In the genomic region with DNA sequence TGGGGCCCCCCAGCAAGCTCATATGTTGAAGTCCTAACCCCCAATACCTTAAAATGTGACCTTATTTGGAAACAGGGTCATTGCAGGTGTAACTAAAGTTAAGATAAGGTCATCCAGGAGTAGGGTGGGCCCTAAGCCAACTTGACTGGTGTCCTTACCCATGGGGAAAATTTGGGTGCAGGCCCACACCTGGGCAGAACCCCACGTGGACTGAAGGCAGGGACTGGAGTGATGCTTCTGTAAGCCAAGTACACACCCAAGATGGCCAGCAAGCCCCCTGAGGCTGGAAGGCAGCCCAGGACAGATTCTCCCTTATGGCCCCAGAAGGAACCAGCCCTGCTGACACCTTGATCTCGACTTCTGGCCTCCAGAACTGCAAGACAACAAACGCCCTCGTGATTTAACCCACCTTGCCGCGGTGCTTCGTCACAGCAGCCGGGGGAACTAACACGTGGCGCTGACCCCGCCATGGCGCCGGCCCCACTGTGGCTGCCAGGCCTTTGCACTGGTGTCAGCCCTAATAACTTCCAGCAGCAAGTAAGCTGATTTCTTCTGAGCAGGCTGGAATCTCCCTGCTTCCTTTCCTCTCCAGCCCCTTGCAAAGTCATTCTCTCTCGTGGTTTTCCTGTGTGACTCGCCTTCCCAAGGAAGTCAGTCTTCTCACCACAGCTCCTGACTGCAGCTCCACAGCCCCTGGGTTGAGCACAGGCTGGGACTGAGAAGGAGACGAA, we compare ENCODE assay signal across 8 cellular contexts. TPM values are rescaled to one million over a fixed set of nuclear protein-coding genes. Genes with fewer than 3 reads are reported as not detected.
DNase-seq lines count a peak whose midpoint lies in the region; ATAC-seq and TF ChIP-seq lines count a peak whose summit lies in the region.
"Had no signal": no experiment of that assay in that cellular context is flagged by ENCODE, and none has a peak within 500 bp of the region (broad histone marks: within the 10 kb centered on the region; RNA-seq: fewer than 3 reads in every experiment).

No MANE protein-coding gene starts in this region.

- H3K27me3 ChIP-seq in CD8-positive, alpha-beta T cell (ENCODE audit: insufficient read depth, low read length) = no peaks in the 10 kb centered on the region
- H3K27me3 ChIP-seq in IMR-90 (ENCODE audit: control insufficient read depth, insufficient read depth, low read length) = 0 out of 2 replicates have a peak, but pooled peaks cover 2% of the 10 kb centered on the region
- no peaks in the 10 kb centered on the region for H3K27me3 ChIP-seq in neural progenitor cell

- no peak for TF ChIP-seq CTCF in CD8-positive, alpha-beta T cell (IDR thresholded peaks at IDR 0.05)
- no peak for TF ChIP-seq CTCF in IMR-90 (conservative IDR thresholded peaks at IDR 0.05; ENCODE audit: low read depth, low read length)
- TF ChIP-seq CTCF in natural killer cell (IDR thresholded peaks at IDR 0.05) = no peak
- TF ChIP-seq CTCF in neural progenitor cell (IDR thresholded peaks at IDR 0.05) = no peak

- H3K27ac Mint-ChIP-seq in CD8-positive, alpha-beta T cell = peak overlapping the region; percentile 57
- peak overlapping the region; percentile 99 for H3K27ac Mint-ChIP-seq in central memory CD8-positive, alpha-beta T cell (ENCODE audit: low read depth)
- H3K27ac Mint-ChIP-seq in natural killer cell (peak overlapping the region; percentile 95 to 97), neural progenitor cell (no peak overlapping the region)

- CTCF ChIA-PET in CD8-positive, alpha-beta T cell (lab: Charles Lee) = no interaction called here
- CTCF ChIA-PET in IMR-90 (lab: Yijun Ruan, JAX) = no interaction called here

- no peak overlapping the region for H4K91ac ChIP-seq in IMR-90 (ENCODE audit: insufficient read depth, low read depth, low read length)

- H2AK9ac ChIP-seq in IMR-90 (replicated peaks; ENCODE audit: low read depth, low read length, poor library complexity) = peak overlapping the region; percentile 84

- H3K4me2 ChIP-seq in IMR-90 (ENCODE audit: low read depth, low read length) (no peak overlapping the region), neural progenitor cell (no peak overlapping the region)

- H4K8ac ChIP-seq in IMR-90 (ENCODE audit: low read depth in 2 of 2, low read length in 2 of 2) = 0 out of 4 replicates have a peak overlapping the region, but pooled peaks of 1 of the 2 experiments have one; percentile 35

- no peaks in the 10 kb centered on the region for H3K9me3 Mint-ChIP-seq in CD8-positive, alpha-beta T cell
- H3K9me3 Mint-ChIP-seq in central memory CD8-positive, alpha-beta T cell = no peaks in the 10 kb centered on the region
- no peaks in the 10 kb centered on the region for H3K9me3 Mint-ChIP-seq in natural killer cell
- peaks cover 3% of the 10 kb centered on the region for H3K9me3 Mint-ChIP-seq in neural progenitor cell

- H3K79me1 ChIP-seq in IMR-90 (ENCODE audit: low read depth in 1 of 2, low read length in 2 of 2) = no peaks in the 10 kb centered on the region

- no peak overlapping the region for H4K5ac ChIP-seq in IMR-90 (ENCODE audit: low read depth, low read length)

- H3K23ac ChIP-seq in IMR-90 (ENCODE audit: low read depth, low read length) = no peak overlapping the region

- 67% methylated on average over 14 of the region's 16 CpGs; no CpG with 5 or more reads in 1 of the 2 experiments for WGBS in IMR-90 (ENCODE audit: extremely low coverage in 2 of 2, insufficient read length in 1 of 2), 2 experiments

- H2BK20ac ChIP-seq in IMR-90 (ENCODE audit: low read depth, low read length) = no peak overlapping the region; the same call in 1 of the 2 replicates

- no peak overlapping the region for H3K27ac ChIP-seq in CD8-positive, alpha-beta T cell (ENCODE audit: low read depth, low read length)
- H3K27ac ChIP-seq in IMR-90 (ENCODE audit: insufficient read depth, low read length) (no peak overlapping the region), neural progenitor cell (no peak overlapping the region)

- no peaks in the 10 kb centered on the region for H3F3A ChIP-seq in neural progenitor cell (ENCODE audit: low read depth)

- TF ChIP-seq POLR2A in IMR-90 (IDR thresholded peaks at IDR 0.05; ENCODE audit: low read depth, low read length) (no peak), GM18505 (IDR thresholded peaks at IDR 0.05; ENCODE audit: borderline replicate concordance, extremely low read depth, insufficient read depth, insufficient read length) (no peak)

- no peaks in the 10 kb centered on the region for H3K36me3 Mint-ChIP-seq in CD8-positive, alpha-beta T cell
- H3K36me3 Mint-ChIP-seq in central memory CD8-positive, alpha-beta T cell (ENCODE audit: insufficient read depth) = peaks cover 24% of the 10 kb centered on the region
- H3K36me3 Mint-ChIP-seq in natural killer cell (no peaks in the 10 kb centered on the region), neural progenitor cell (no peaks in the 10 kb centered on the region)

- H2BK5ac ChIP-seq in IMR-90 (ENCODE audit: low read depth, low read length, poor library complexity, severe bottlenecking) = peak overlapping the region; percentile 51

- no peak for ATAC-seq in CD8-positive, alpha-beta T cell
- peak; percentile 84 for ATAC-seq in IMR-90 (ENCODE audit: low read depth)
- ATAC-seq in central memory CD8-positive, alpha-beta T cell (replicated peaks; ENCODE audit: extremely low read depth, poor library complexity, severe bottlenecking) = no peak
- ATAC-seq in natural killer cell = no peak
- no peak for ATAC-seq in HG02885 (IDR thresholded peaks at IDR 0.05; ENCODE audit: poor library complexity, unreplicated experiment)
- ATAC-seq in GM18505 (IDR thresholded peaks at IDR 0.05; ENCODE audit: unreplicated experiment) = no peak

- in situ Hi-C loops in IMR-90 (cut with MboI; ENCODE audit: low sequenced_read_pairs) = no loop called here

- 0 out of 2 replicates have a peak overlapping the region, but pooled peaks have one; percentile 37 for H3K14ac ChIP-seq in IMR-90 (replicated peaks; ENCODE audit: low read depth, low read length)

- no peaks in the 10 kb centered on the region for H4K20me1 ChIP-seq in IMR-90 (ENCODE audit: insufficient read depth, low read length)
- H4K20me1 ChIP-seq in neural progenitor cell (ENCODE audit: low read depth) = no peaks in the 10 kb centered on the region

- H2BK120ac ChIP-seq in IMR-90 (ENCODE audit: low read depth, low read length) = peak overlapping the region; percentile 75; the same call in 1 of the 2 replicates

- no peak overlapping the region for H3K56ac ChIP-seq in IMR-90 (ENCODE audit: extremely low read depth, insufficient read depth, low read length)

- 0 out of 2 replicates have a peak, but pooled peaks cover 3% of the 10 kb centered on the region for H3K9me1 ChIP-seq in IMR-90 (ENCODE audit: insufficient read depth, low read length)

- H3K36me3 ChIP-seq in CD8-positive, alpha-beta T cell (ENCODE audit: insufficient read depth, low read length) = no peaks in the 10 kb centered on the region
- H3K36me3 ChIP-seq in IMR-90 (ENCODE audit: control insufficient read depth, insufficient read depth, low read length) = no peaks in the 10 kb centered on the region
- no peaks in the 10 kb centered on the region for H3K36me3 ChIP-seq in neural progenitor cell

- POLR2A ChIA-PET in CD8-positive, alpha-beta T cell (lab: Charles Lee) = interaction anchor here (0.7 to 1.2 kb wide), 2 partner anchors 23 to 136 kb away, joined by 3 to 6 read pairs; partner anchors contain the start of gene MXD4
- POLR2A ChIA-PET in IMR-90 (lab: Charles Lee; ENCODE audit: unreplicated experiment) = interaction anchor here (0.6 kb wide), 1 partner anchor 514 kb away, joined by 3 read pairs; no protein-coding TSS in a partner anchor

- H2AFZ ChIP-seq in IMR-90 (replicated peaks; ENCODE audit: low read length, poor library complexity) (peak overlapping the region; percentile 83), neural progenitor cell (replicated peaks) (no peak overlapping the region)

- no peak for DNase-seq in CD8-positive, alpha-beta T cell
- DNase-seq in IMR-90 (peak; percentile 79), natural killer cell (no peak), neural progenitor cell (ENCODE audit: low spot score) (no peak)
- no peak for DNase-seq in central memory CD8-positive, alpha-beta T cell (ENCODE audit: low spot score in 2 of 2)
- DNase-seq: NCI-H2227 treated with DMSO at 0.1 percent for 48 hours had no signal

- no peaks in the 10 kb centered on the region for H3K79me2 ChIP-seq in neural progenitor cell (ENCODE audit: low read depth)

- H3K9me3 ChIP-seq in CD8-positive, alpha-beta T cell (ENCODE audit: low read length) = no peaks in the 10 kb centered on the region
- H3K9me3 ChIP-seq in IMR-90 (ENCODE audit: control insufficient read depth, insufficient read depth, low read length) = no peaks in the 10 kb centered on the region
- no peaks in the 10 kb centered on the region for H3K9me3 ChIP-seq in neural progenitor cell (ENCODE audit: low read depth)

- TF ChIP-seq RAD21 in IMR-90 (IDR thresholded peaks at IDR 0.05; ENCODE audit: low read length) = no peak

- no peak overlapping the region for H3K18ac ChIP-seq in IMR-90 (ENCODE audit: low read depth, low read length)

- H3K9ac ChIP-seq in IMR-90 (ENCODE audit: low read depth, low read length) (no peak overlapping the region), neural progenitor cell (no peak overlapping the region)

- BruUV-seq in IMR-90 (replicated peaks; lab: Mats Ljungman, UMichigan) = no TSS peak

- no peak overlapping the region for H3K4me3 Mint-ChIP-seq in CD8-positive, alpha-beta T cell
- no peak overlapping the region for H3K4me3 Mint-ChIP-seq in central memory CD8-positive, alpha-beta T cell
- H3K4me3 Mint-ChIP-seq in natural killer cell = no peak overlapping the region
- H3K4me3 Mint-ChIP-seq in neural progenitor cell = no peak overlapping the region

- dilution Hi-C loops in IMR-90 (cut with HindIII; ENCODE audit: low sequenced_read_pairs, unreplicated experiment) = no loop called here

- H3K27me3 Mint-ChIP-seq in CD8-positive, alpha-beta T cell (ENCODE audit: low read depth) = no peaks in the 10 kb centered on the region
- no peaks in the 10 kb centered on the region for H3K27me3 Mint-ChIP-seq in central memory CD8-positive, alpha-beta T cell
- no peaks in the 10 kb centered on the region for H3K27me3 Mint-ChIP-seq in natural killer cell (ENCODE audit: low read depth in 2 of 2)
- peaks cover 13% of the 10 kb centered on the region for H3K27me3 Mint-ChIP-seq in neural progenitor cell (ENCODE audit: insufficient read depth, low read depth)

- peak overlapping the region; percentile 36; the same call in 1 of the 2 replicates for H2AK5ac ChIP-seq in IMR-90 (ENCODE audit: low read depth, low read length)

- peak overlapping the region; percentile 59 for H3K4ac ChIP-seq in IMR-90 (ENCODE audit: low read depth, low read length)

- H2BK15ac ChIP-seq in IMR-90 (ENCODE audit: low read depth, low read length) = no peak overlapping the region

- peaks cover 70% of the 10 kb centered on the region for H3K4me1 ChIP-seq in CD8-positive, alpha-beta T cell (ENCODE audit: insufficient read depth, low read length)
- peaks cover 2% of the 10 kb centered on the region; the same call in 1 of the 2 replicates for H3K4me1 ChIP-seq in IMR-90 (ENCODE audit: control insufficient read depth, insufficient read depth, low read length)
- peaks cover 19% of the 10 kb centered on the region for H3K4me1 ChIP-seq in neural progenitor cell

- peaks cover 48% of the 10 kb centered on the region for H3K4me1 Mint-ChIP-seq in CD8-positive, alpha-beta T cell (ENCODE audit: low read depth)
- H3K4me1 Mint-ChIP-seq in central memory CD8-positive, alpha-beta T cell = peaks cover 34% of the 10 kb centered on the region
- peaks cover 31 to 44% of the 10 kb centered on the region in 2 donors for H3K4me1 Mint-ChIP-seq in natural killer cell
- H3K4me1 Mint-ChIP-seq in neural progenitor cell = peaks cover 12% of the 10 kb centered on the region

- H3K4me3 ChIP-seq in CD8-positive, alpha-beta T cell (ENCODE audit: low read depth, low read length) = no peak overlapping the region
- no peak overlapping the region for H3K4me3 ChIP-seq in IMR-90 (ENCODE audit: insufficient read depth, low read depth, low read length)
- H3K4me3 ChIP-seq in neural progenitor cell = no peak overlapping the region

- intact Hi-C loops in CD8-positive, alpha-beta T cell (cut with DNase I, micrococcal nuclease) = loop anchor here in 1 of 2 experiments (5.0 kb wide), 1 partner anchor 63 kb away; no protein-coding TSS in a partner anchor
- intact Hi-C loops in IMR-90 (cut with micrococcal nuclease) = no loop called here
- intact Hi-C loops in natural killer cell (cut with micrococcal nuclease) = loop anchor here (5.0 kb wide), 2 partner anchors 43 to 182 kb away; partner anchors contain the start of genes HAUS3, POLN and RNF4

RNA-seq across cellular contexts. Expression of gene MXD4, which starts 23.2 kb away (rescaled TPM):
- 100 to 1,000 TPM; 175 to 178 TPM for total RNA-seq in CD8-positive, alpha-beta T cell
- total RNA-seq in IMR-90 (2012; rRNA removed) (22.8 and 25.6 TPM in 2 replicates), natural killer cell (100 to 1,000 TPM; 141 to 172 (median 166) TPM), neural progenitor cell (ENCODE audit: low replicate concordance) (22.7 and 58.8 TPM in 2 replicates)
- polyA plus RNA-seq in IMR-90 (2012; rRNA removed) = 54.4 and 63.6 TPM in 2 replicates
- polyA plus RNA-seq in IMR-90 (2012; cell fraction: cytosol; rRNA removed) = 57.4 and 87.5 TPM in 2 replicates
- 81.6 and 159 TPM in 2 replicates for polyA plus RNA-seq in IMR-90 (2012; cell fraction: nucleus; rRNA removed; ENCODE audit: low replicate concordance)

RNA-seq across cellular contexts. Expression of gene HAUS3, which starts 43.2 kb away (rescaled TPM):
- total RNA-seq in CD8-positive, alpha-beta T cell = 100 to 1,000 TPM; 154 TPM
- total RNA-seq in IMR-90 (2012; rRNA removed) (4.3 and 6.9 TPM in 2 replicates), natural killer cell (10 to 100 TPM; 38.0 to 50.3 (median 49.4) TPM), neural progenitor cell (ENCODE audit: low replicate concordance) (24.4 and 25.0 TPM in 2 replicates)
- polyA plus RNA-seq in IMR-90 (2012; rRNA removed) = 3.6 and 4.8 TPM in 2 replicates
- 3.0 and 5.8 TPM in 2 replicates for polyA plus RNA-seq in IMR-90 (2012; cell fraction: cytosol; rRNA removed)
- 9.9 and 13.2 TPM in 2 replicates for polyA plus RNA-seq in IMR-90 (2012; cell fraction: nucleus; rRNA removed; ENCODE audit: low replicate concordance)

RNA-seq across cellular contexts. Expression of gene POLN, which starts 43.2 kb away (rescaled TPM):
- total RNA-seq in CD8-positive, alpha-beta T cell = 1 to 10 TPM in 1 of 2 experiments, under 1 TPM in 1; 0.89 to 1.7 TPM
- total RNA-seq in IMR-90 (2012; rRNA removed) (0.72 and 1.1 TPM in 2 replicates), natural killer cell (1 to 10 TPM; 2.6 to 6.9 (median 3.3) TPM), neural progenitor cell (ENCODE audit: low replicate concordance) (1.5 and 1.7 TPM in 2 replicates)
- polyA plus RNA-seq in IMR-90 (2012; rRNA removed) = 0.63 and 0.82 TPM in 2 replicates
- polyA plus RNA-seq in IMR-90 (2012; cell fraction: cytosol; rRNA removed) = 0.03 and 0.63 TPM in 2 replicates
- 3.3 and 5.4 TPM in 2 replicates for polyA plus RNA-seq in IMR-90 (2012; cell fraction: nucleus; rRNA removed; ENCODE audit: low replicate concordance)
